21 cellular contexts compared by ENCODE assay signal in genomic region chr10:3928569-3928968, GRCh38.
"Had no signal": no experiment of that assay in that cellular context is flagged by ENCODE, and none has a peak within 500 bp of the region (broad histone marks: within the 10 kb centered on the region; RNA-seq: fewer than 3 reads in every experiment).

No MANE protein-coding gene starts in this region.

- H3K27ac ChIP-seq: coronary artery, psoas muscle, sigmoid colon, tibial nerve, upper lobe of right lung, uterus had no signal

- DNase-seq: dermis blood vessel endothelial cell; effector memory CD8-positive, alpha-beta T cell; head of caudate nucleus; mucosa of descending colon; naive thymus-derived CD4-positive, alpha-beta T cell; nucleus accumbens; psoas muscle; sigmoid colon; stimulated activated CD4-positive, alpha-beta T cell treated with anti-CD3 and anti-CD28 coated beads, Interleukin-4, amount 100 ng/mL, for 4 hours; upper lobe of right lung; uterus had no signal

- H3K9me3 ChIP-seq: mucosa of descending colon, psoas muscle, sigmoid colon, thoracic aorta, tibial nerve, upper lobe of right lung, uterus had no signal

- H3K27me3 ChIP-seq: sigmoid colon, tibial nerve, upper lobe of right lung, uterus had no signal

- H3K4me1 ChIP-seq: psoas muscle, sigmoid colon, upper lobe of right lung, uterus had no signal

- H3K36me3 ChIP-seq: sigmoid colon, thoracic aorta, tibial nerve, upper lobe of right lung, uterus had no signal

- ATAC-seq: effector memory CD8-positive, alpha-beta T cell; left lobe of liver; naive thymus-derived CD4-positive, alpha-beta T cell; psoas muscle; right cardiac atrium; stimulated activated memory B cell treated with anti-CD40 and anti-IgM and Interleukin-4, amounts not matched to agents 10 μg/mL and 1 μg/mL and 100 μg/mL, for 72 hours; upper lobe of right lung had no signal

- H3K4me3 ChIP-seq: coronary artery, lung, mucosa of descending colon, psoas muscle, sigmoid colon, thoracic aorta, tibial nerve, upper lobe of right lung, uterus had no signal

- FAIRE-seq: endometrium, frontal cortex, keratinocyte had no signal
